ENCODE assay signal across 10 cellular contexts in genomic region chrX:8730812-8731578, GRCh38. TPM values are rescaled to one million over a fixed set of nuclear protein-coding genes. Genes with fewer than 3 reads are reported as not detected.
DNase-seq lines count a peak whose midpoint lies in the region; ATAC-seq and TF ChIP-seq lines count a peak whose summit lies in the region.
"Had no signal": no experiment of that assay in that cellular context is flagged by ENCODE, and none has a peak within 500 bp of the region (broad histone marks: within the 10 kb centered on the region; RNA-seq: fewer than 3 reads in every experiment).

No MANE protein-coding gene starts in this region.

- H3K4me1 ChIP-seq in A673 (ENCODE audit: insufficient read depth, low read length, poor library complexity, severe bottlenecking) (no peaks in the 10 kb centered on the region), neuronal stem cell (ENCODE audit: control insufficient read depth in 2 of 2, insufficient read depth in 1 of 2, low read depth in 1 of 2, low read length in 2 of 2) (peaks cover 4 to 16% of the 10 kb centered on the region in 2 donors)

- no peak overlapping the region for H4K91ac ChIP-seq in neuronal stem cell (ENCODE audit: low read depth, low read length, poor library complexity)

- H3K27ac ChIP-seq in A673 (ENCODE audit: low read depth, low read length, poor library complexity, severe bottlenecking), result no peak overlapping the region
- no peak overlapping the region for H3K27ac ChIP-seq in neuronal stem cell (replicated peaks; ENCODE audit: low read length)

- no TSS peak for BruUV-seq in A673 (replicated peaks; lab: Mats Ljungman, UMichigan)

- H3K18ac ChIP-seq in neuronal stem cell (ENCODE audit: low read length), result peak overlapping the region; percentile 87

- H3K4me2 ChIP-seq in neuronal stem cell (ENCODE audit: insufficient read depth, low read length, poor library complexity, severe bottlenecking), result peak overlapping the region; percentile 69

- intact Hi-C loops in A673 (cut with micrococcal nuclease; ENCODE audit: unreplicated experiment), result loop anchor here (10.0 kb wide), 1 partner anchor 286 kb away; no protein-coding TSS in a partner anchor

- H4K8ac ChIP-seq in neuronal stem cell (ENCODE audit: low read depth, low read length), result no peak overlapping the region

- H2BK5ac ChIP-seq in neuronal stem cell (ENCODE audit: low read length), result no peak overlapping the region

- H3K27me3 ChIP-seq in A673 (replicated peaks; ENCODE audit: insufficient read depth, low read depth, low read length, poor library complexity) (peaks cover 25% of the 10 kb centered on the region), neuronal stem cell (ENCODE audit: control insufficient read depth in 3 of 3, insufficient read depth in 3 of 3, low read depth in 1 of 3, low read length in 3 of 3) (peaks cover 0 to 71% (median 0%) of the 10 kb centered on the region in 3 experiments)

- no peak overlapping the region for H2BK12ac ChIP-seq in neuronal stem cell (ENCODE audit: low read length)

- in situ Hi-C loops in ACHN (cut with HindIII; ENCODE audit: low pct_ligation_motif_present, low pct_unique_long_range_greater_than_20kb, low sequenced_read_pairs), result no loop called here

- TF ChIP-seq CTCF in A673 (conservative IDR thresholded peaks at IDR 0.05; ENCODE audit: low read depth, low read length) (no peak), foreskin fibroblast (IDR thresholded peaks at IDR 0.05; ENCODE audit: low read depth, low read length) (no peak)

- no peak overlapping the region for H3K23ac ChIP-seq in neuronal stem cell (ENCODE audit: low read depth, low read length, poor library complexity)

- H2AFZ ChIP-seq in neuronal stem cell (ENCODE audit: low read length), result peak overlapping the region; percentile 90

- peak overlapping the region; percentile 40 for H3K4me3 ChIP-seq in A673 (ENCODE audit: low read depth, low read length, poor library complexity, severe bottlenecking)
- H3K4me3 ChIP-seq in foreskin fibroblast (ENCODE audit: low read depth in 1 of 2, low read length in 2 of 2), result peak overlapping the region; percentile 41 to 58
- peak overlapping the region; percentile 37 to 96 for H3K4me3 ChIP-seq in neuronal stem cell (ENCODE audit: low read length in 2 of 2)

- POLR2A ChIA-PET in A673 (lab: Charles Lee; ENCODE audit: low non-redundant PET), result no interaction called here

- no peak overlapping the region for H2BK120ac ChIP-seq in neuronal stem cell (ENCODE audit: low read depth, low read length)

- H2BK15ac ChIP-seq in neuronal stem cell (ENCODE audit: low read length), result no peak overlapping the region

- ATAC-seq in HG02623 (IDR thresholded peaks at IDR 0.05; ENCODE audit: unreplicated experiment), result no peak
- no peak for ATAC-seq in GM18873 (IDR thresholded peaks at IDR 0.05; ENCODE audit: low FRiP score, unreplicated experiment)

- peaks cover 9% of the 10 kb centered on the region for H3K79me1 ChIP-seq in neuronal stem cell (ENCODE audit: low read depth, low read length)

- no peaks in the 10 kb centered on the region for H3K36me3 ChIP-seq in A673 (ENCODE audit: insufficient read depth, low read length, poor library complexity, severe bottlenecking)
- no peaks in the 10 kb centered on the region for H3K36me3 ChIP-seq in neuronal stem cell (replicated peaks in 1 of 2; ENCODE audit: control insufficient read depth in 2 of 2, insufficient read depth in 2 of 2, low read length in 2 of 2)

- no peak overlapping the region for H2AK5ac ChIP-seq in neuronal stem cell (ENCODE audit: low read depth, low read length)

- CTCF ChIA-PET in A673 (lab: Charles Lee), result no interaction called here

- H3K14ac ChIP-seq in neuronal stem cell (ENCODE audit: low read length), result peak overlapping the region; percentile 38

- no CpG with 5 or more reads among the region's 70 CpGs for WGBS in neuronal stem cell (ENCODE audit: extremely low coverage in 2 of 2, insufficient read length in 2 of 2, insufficient replicate concordance in 1 of 2), 2 donors

- peak; percentile 15 for DNase-seq in A673 (ENCODE audit: low spot score)
- DNase-seq in NCI-H69 (lab: John Stamatoyannopoulos, UW), result peak; percentile 28
- peak in 1 of 2 donors; percentile 25 for DNase-seq in foreskin fibroblast
- no peak for DNase-seq in neuronal stem cell (ENCODE audit: low spot score)
- no peak for DNase-seq in islet precursor cell
- DNase-seq in ACHN, result no peak
- DNase-seq: activated T-cell treated with anti-CD3 and anti-CD28 coated beads, Interleukin-2, amount 50 U/mL, for 48 hours; NCI-H1092 had no signal

- no peak overlapping the region for H3K4ac ChIP-seq in neuronal stem cell (ENCODE audit: low read length)

- peak overlapping the region; percentile 60 for H3K9ac ChIP-seq in neuronal stem cell (ENCODE audit: low read depth, low read length, poor library complexity)

- no peaks in the 10 kb centered on the region for H3K9me3 ChIP-seq in A673 (ENCODE audit: low read depth, low read length, poor library complexity, severe bottlenecking)
- H3K9me3 ChIP-seq in neuronal stem cell (replicated peaks in 1 of 2; ENCODE audit: control insufficient read depth in 2 of 2, insufficient read depth in 1 of 2, low read depth in 1 of 2, low read length in 2 of 2), result no peaks in the 10 kb centered on the region

RNA-seq across cellular contexts. Expression of gene ANOS1, which starts 0.9 kb away (rescaled TPM):
- 0.06 and 0.07 TPM in 2 replicates for total RNA-seq in A673 (2021)
- 15.9 TPM for polyA plus RNA-seq in neuronal stem cell (2013, experiment 1 of 2)
- polyA plus RNA-seq in neuronal stem cell (2013, experiment 2 of 2), result 15.9 TPM

Comparison
In these comparisons a context has a peak if more than half of its experiments do, and no peak if none do; other contexts are left out.
1. DNase-seq: peak in A673 (single experiment) and NCI-H69 (single experiment); none in neuronal stem cell (single experiment), islet precursor cell (single experiment) and ACHN (single experiment).
2. Peak in every context shown above with its lines, with median percentiles within 50 percentile points of each other: H3K4me3 ChIP-seq.